ENCODE assay signal across 1 cellular context in the genomic region with DNA sequence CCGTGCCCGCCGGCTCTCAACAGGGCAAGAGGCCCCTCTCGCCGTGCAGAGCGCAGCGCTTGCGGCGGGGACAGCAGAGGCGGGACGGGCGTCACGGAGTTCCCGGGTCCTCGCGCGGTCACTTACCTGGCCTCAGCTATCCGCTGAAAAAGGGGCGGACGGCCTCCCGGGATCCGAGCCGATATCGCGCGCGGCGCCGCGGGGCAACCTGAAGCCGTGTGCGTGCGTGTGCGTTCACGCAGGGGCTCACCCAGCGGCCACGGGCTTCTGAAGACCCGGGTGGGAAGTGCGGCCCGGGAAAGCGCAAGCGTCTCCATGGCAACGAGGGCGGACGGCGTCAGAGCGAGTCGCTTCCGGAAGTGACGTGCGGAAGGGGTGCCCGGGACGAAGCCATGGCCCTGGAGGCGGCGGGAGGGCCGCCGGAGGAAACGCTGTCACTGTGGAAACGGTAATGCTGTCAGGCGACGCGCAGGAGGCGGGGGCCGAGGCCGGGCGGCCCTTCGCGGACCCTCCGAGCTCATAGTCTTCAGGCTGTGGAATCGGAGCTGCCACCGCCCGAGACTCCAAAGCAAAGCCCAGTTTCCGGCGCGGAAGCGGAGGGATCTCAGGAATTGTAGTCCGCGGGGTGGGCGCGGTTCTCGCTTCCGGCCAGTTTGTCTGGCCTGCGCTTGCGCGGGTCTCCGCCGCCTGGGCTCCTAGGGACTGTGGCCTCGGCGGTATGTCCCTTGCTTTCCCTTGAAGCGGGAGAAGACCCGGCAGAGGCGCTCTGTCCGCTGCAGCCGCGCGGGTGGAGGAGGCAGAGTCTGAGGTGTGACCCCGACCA.
TF ChIP-seq lines count a peak whose summit lies in the region.

ENDOV (plus strand) TSS at position 365 of the 823 bp plus-strand sequence; CDS start at position 393, 28 bp downstream.

TF ChIP-seq in GM12878, 131 proteins besides CTCF, POLR2A, EP300 and RAD21 (continued from another document and continues in another):
- TF ChIP-seq ATF2 (IDR thresholded peaks at IDR 0.05; ENCODE audit: low read length) (no peak), SUPT20H (IDR thresholded peaks at IDR 0.05; ENCODE audit: borderline replicate concordance, control insufficient read depth, low read depth, low read length) (no peak), ATF7 (IDR thresholded peaks at IDR 0.05; ENCODE audit: low read depth) (peak; percentile 69), PRDM15 (CRISPR knock-in tag; IDR thresholded peaks at IDR 0.05) (no peak), TARDBP (IDR thresholded peaks at IDR 0.05; ENCODE audit: borderline replicate concordance) (peak; percentile 56; the same call in 1 of the 2 replicates), POLR2AphosphoS2 (IDR thresholded peaks at IDR 0.05; ENCODE audit: low read depth, low read length) (0 out of 2 replicates have a peak, but pooled peaks have one; percentile 35), REST (IDR thresholded peaks at IDR 0.05; ENCODE audit: low read depth, low read length) (no peak), HDGF (IDR thresholded peaks at IDR 0.05) (no peak), BMI1 (IDR thresholded peaks at IDR 0.05; ENCODE audit: borderline replicate concordance) (peak; percentile 99), MTA3 (IDR thresholded peaks at IDR 0.05; ENCODE audit: borderline replicate concordance, low read length) (no peak), HSF1 (IDR thresholded peaks at IDR 0.05; ENCODE audit: low read depth, low read length) (no peak), RCOR1 (conservative IDR thresholded peaks at IDR 0.05; ENCODE audit: low read depth, low read length) (no peak), MXI1 (IDR thresholded peaks at IDR 0.05; ENCODE audit: low read depth, low read length) (peak; percentile 94), ESRRA (IDR thresholded peaks at IDR 0.05; ENCODE audit: low read length) (no peak), POU2F2 (IDR thresholded peaks at IDR 0.05; ENCODE audit: borderline replicate concordance, low read depth, low read length) (no peak), STAT1 (conservative IDR thresholded peaks at IDR 0.05) (peak; percentile 81; the same call in 1 of the 2 replicates), DPF2 (IDR thresholded peaks at IDR 0.05) (peak; percentile 80; the same call in 1 of the 2 replicates), MEF2B (IDR thresholded peaks at IDR 0.05; ENCODE audit: partially characterized antibody, poor library complexity, severe bottlenecking) (peak; percentile 62), NFYA (IDR thresholded peaks at IDR 0.05; ENCODE audit: borderline replicate concordance, low read depth, low read length) (no peak), SMAD5 (IDR thresholded peaks at IDR 0.05; ENCODE audit: low read depth) (no peak), KLF5 (IDR thresholded peaks at IDR 0.05; ENCODE audit: partially characterized antibody) (peak; percentile 81), SPI1 (IDR thresholded peaks at IDR 0.05; ENCODE audit: borderline replicate concordance, insufficient read depth, low read depth, low read length) (peak; percentile 64), LARP7 (IDR thresholded peaks at IDR 0.05) (peak; percentile 96), NR2C1 (IDR thresholded peaks at IDR 0.05) (peak; percentile 59), CREB1 (IDR thresholded peaks at IDR 0.05; ENCODE audit: low read depth) (peak; percentile 97)
- TF ChIP-seq, protein P1, sequence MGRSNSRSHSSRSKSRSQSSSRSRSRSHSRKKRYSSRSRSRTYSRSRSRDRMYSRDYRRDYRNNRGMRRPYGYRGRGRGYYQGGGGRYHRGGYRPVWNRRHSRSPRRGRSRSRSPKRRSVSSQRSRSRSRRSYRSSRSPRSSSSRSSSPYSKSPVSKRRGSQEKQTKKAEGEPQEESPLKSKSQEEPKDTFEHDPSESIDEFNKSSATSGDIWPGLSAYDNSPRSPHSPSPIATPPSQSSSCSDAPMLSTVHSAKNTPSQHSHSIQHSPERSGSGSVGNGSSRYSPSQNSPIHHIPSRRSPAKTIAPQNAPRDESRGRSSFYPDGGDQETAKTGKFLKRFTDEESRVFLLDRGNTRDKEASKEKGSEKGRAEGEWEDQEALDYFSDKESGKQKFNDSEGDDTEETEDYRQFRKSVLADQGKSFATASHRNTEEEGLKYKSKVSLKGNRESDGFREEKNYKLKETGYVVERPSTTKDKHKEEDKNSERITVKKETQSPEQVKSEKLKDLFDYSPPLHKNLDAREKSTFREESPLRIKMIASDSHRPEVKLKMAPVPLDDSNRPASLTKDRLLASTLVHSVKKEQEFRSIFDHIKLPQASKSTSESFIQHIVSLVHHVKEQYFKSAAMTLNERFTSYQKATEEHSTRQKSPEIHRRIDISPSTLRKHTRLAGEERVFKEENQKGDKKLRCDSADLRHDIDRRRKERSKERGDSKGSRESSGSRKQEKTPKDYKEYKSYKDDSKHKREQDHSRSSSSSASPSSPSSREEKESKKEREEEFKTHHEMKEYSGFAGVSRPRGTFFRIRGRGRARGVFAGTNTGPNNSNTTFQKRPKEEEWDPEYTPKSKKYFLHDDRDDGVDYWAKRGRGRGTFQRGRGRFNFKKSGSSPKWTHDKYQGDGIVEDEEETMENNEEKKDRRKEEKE (IDR thresholded peaks at IDR 0.05), result no peak
- TF ChIP-seq, protein P2, sequence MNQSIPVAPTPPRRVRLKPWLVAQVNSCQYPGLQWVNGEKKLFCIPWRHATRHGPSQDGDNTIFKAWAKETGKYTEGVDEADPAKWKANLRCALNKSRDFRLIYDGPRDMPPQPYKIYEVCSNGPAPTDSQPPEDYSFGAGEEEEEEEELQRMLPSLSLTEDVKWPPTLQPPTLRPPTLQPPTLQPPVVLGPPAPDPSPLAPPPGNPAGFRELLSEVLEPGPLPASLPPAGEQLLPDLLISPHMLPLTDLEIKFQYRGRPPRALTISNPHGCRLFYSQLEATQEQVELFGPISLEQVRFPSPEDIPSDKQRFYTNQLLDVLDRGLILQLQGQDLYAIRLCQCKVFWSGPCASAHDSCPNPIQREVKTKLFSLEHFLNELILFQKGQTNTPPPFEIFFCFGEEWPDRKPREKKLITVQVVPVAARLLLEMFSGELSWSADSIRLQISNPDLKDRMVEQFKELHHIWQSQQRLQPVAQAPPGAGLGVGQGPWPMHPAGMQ (IDR thresholded peaks at IDR 0.05; ENCODE audit: borderline replicate concordance), result no peak
- TF ChIP-seq, protein P3, sequence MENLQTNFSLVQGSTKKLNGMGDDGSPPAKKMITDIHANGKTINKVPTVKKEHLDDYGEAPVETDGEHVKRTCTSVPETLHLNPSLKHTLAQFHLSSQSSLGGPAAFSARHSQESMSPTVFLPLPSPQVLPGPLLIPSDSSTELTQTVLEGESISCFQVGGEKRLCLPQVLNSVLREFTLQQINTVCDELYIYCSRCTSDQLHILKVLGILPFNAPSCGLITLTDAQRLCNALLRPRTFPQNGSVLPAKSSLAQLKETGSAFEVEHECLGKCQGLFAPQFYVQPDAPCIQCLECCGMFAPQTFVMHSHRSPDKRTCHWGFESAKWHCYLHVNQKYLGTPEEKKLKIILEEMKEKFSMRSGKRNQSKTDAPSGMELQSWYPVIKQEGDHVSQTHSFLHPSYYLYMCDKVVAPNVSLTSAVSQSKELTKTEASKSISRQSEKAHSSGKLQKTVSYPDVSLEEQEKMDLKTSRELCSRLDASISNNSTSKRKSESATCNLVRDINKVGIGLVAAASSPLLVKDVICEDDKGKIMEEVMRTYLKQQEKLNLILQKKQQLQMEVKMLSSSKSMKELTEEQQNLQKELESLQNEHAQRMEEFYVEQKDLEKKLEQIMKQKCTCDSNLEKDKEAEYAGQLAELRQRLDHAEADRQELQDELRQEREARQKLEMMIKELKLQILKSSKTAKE (IDR thresholded peaks at IDR 0.05; ENCODE audit: low read depth, poor library complexity, severe bottlenecking), result no peak
- TF ChIP-seq, protein P4, sequence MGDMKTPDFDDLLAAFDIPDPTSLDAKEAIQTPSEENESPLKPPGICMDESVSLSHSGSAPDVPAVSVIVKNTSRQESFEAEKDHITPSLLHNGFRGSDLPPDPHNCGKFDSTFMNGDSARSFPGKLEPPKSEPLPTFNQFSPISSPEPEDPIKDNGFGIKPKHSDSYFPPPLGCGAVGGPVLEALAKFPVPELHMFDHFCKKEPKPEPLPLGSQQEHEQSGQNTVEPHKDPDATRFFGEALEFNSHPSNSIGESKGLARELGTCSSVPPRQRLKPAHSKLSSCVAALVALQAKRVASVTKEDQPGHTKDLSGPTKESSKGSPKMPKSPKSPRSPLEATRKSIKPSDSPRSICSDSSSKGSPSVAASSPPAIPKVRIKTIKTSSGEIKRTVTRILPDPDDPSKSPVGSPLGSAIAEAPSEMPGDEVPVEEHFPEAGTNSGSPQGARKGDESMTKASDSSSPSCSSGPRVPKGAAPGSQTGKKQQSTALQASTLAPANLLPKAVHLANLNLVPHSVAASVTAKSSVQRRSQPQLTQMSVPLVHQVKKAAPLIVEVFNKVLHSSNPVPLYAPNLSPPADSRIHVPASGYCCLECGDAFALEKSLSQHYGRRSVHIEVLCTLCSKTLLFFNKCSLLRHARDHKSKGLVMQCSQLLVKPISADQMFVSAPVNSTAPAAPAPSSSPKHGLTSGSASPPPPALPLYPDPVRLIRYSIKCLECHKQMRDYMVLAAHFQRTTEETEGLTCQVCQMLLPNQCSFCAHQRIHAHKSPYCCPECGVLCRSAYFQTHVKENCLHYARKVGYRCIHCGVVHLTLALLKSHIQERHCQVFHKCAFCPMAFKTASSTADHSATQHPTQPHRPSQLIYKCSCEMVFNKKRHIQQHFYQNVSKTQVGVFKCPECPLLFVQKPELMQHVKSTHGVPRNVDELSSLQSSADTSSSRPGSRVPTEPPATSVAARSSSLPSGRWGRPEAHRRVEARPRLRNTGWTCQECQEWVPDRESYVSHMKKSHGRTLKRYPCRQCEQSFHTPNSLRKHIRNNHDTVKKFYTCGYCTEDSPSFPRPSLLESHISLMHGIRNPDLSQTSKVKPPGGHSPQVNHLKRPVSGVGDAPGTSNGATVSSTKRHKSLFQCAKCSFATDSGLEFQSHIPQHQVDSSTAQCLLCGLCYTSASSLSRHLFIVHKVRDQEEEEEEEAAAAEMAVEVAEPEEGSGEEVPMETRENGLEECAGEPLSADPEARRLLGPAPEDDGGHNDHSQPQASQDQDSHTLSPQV (IDR thresholded peaks at IDR 0.05), result no peak
